Comparison of ENCODE assay signal across 8 cellular contexts in the genomic region with DNA sequence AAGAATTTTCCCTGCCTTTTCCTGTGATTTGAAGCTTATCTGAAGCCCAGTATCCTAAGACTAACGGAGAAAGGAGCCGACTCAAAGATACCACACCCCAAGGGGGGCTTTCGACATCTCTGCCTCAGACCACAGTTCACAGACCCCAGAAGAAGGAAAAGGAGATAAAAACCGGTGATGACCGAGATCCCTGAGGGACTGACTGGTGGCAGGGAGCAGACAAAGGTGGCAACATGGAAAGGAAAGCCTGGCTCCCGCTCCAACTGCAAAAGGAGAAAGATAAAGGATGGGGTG. TPM values are rescaled to one million over a fixed set of nuclear protein-coding genes. Genes with fewer than 3 reads are reported as not detected.
DNase-seq lines count a peak whose midpoint lies in the region; ATAC-seq and TF ChIP-seq lines count a peak whose summit lies in the region.

No MANE protein-coding gene starts in this region.

- intact Hi-C loops in body of pancreas (cut with DNase I), result no loop called here
- intact Hi-C loops in lower leg skin (cut with DNase I; ENCODE audit: low total_unique reads), result loop anchor here (10.0 kb wide), 1 partner anchor 102 kb away; a partner anchor contains a TSS

- H3K27me3 ChIP-seq in body of pancreas, result no peaks in the 10 kb centered on the region

- H3K9me3 ChIP-seq in body of pancreas, result no peaks in the 10 kb centered on the region

- H3K4me1 Mint-ChIP-seq in activated naive CD4-positive, alpha-beta T cell treated with anti-CD3 and anti-CD28 coated beads, Interleukin-2, amount 10 ng/mL, durations not matched to agents 7 days and 5 days, result peaks cover 45% of the 10 kb centered on the region
- H3K4me1 Mint-ChIP-seq in type B pancreatic cell (ENCODE audit: unreplicated experiment), result peaks cover 27% of the 10 kb centered on the region

- no peaks in the 10 kb centered on the region for H3K36me3 ChIP-seq in body of pancreas (replicated peaks in 1 of 2; ENCODE audit: insufficient read depth in 1 of 2, low read depth in 2 of 2)

- peaks cover 33% of the 10 kb centered on the region for H3K4me1 ChIP-seq in body of pancreas

- peak; percentile 22 for ATAC-seq in body of pancreas
- ATAC-seq in HG03135 (IDR thresholded peaks at IDR 0.05; ENCODE audit: unreplicated experiment), result no peak
- ATAC-seq in HG02610 (IDR thresholded peaks at IDR 0.05; ENCODE audit: unreplicated experiment), result no peak

- peaks cover 7% of the 10 kb centered on the region for H3K27me3 Mint-ChIP-seq in activated naive CD4-positive, alpha-beta T cell treated with anti-CD3 and anti-CD28 coated beads, Interleukin-2, amount 10 ng/mL, durations not matched to agents 7 days and 5 days
- no peaks in the 10 kb centered on the region for H3K27me3 Mint-ChIP-seq in type B pancreatic cell

- peaks cover 33% of the 10 kb centered on the region for H3K36me3 Mint-ChIP-seq in activated naive CD4-positive, alpha-beta T cell treated with anti-CD3 and anti-CD28 coated beads, Interleukin-2, amount 10 ng/mL, durations not matched to agents 7 days and 5 days
- H3K36me3 Mint-ChIP-seq in type B pancreatic cell, result peaks cover 4% of the 10 kb centered on the region

- CTCF ChIA-PET in activated naive CD4-positive, alpha-beta T cell treated with anti-CD3 and anti-CD28 coated beads, Interleukin-2, amount 10 ng/mL, durations not matched to agents 7 days and 5 days (lab: Charles Lee), result no interaction called here

- TF ChIP-seq POLR2A in body of pancreas (IDR thresholded peaks at IDR 0.05) (no peak), lower leg skin (IDR thresholded peaks at IDR 0.05) (no peak)

- no peak for TF ChIP-seq CTCF in body of pancreas (IDR thresholded peaks at IDR 0.05)
- TF ChIP-seq CTCF in lower leg skin (IDR thresholded peaks at IDR 0.05), result no peak
- no peak for TF ChIP-seq CTCF in type B pancreatic cell (conservative IDR thresholded peaks at IDR 0.05)

- peak overlapping the region; percentile 98 for H3K27ac Mint-ChIP-seq in activated naive CD4-positive, alpha-beta T cell treated with anti-CD3 and anti-CD28 coated beads, Interleukin-2, amount 10 ng/mL, durations not matched to agents 7 days and 5 days
- peak overlapping the region; percentile 96 for H3K27ac Mint-ChIP-seq in type B pancreatic cell

- H3K4me3 ChIP-seq in body of pancreas (peak overlapping the region; percentile 72 to 85), lower leg skin (ENCODE audit: low read depth, poor library complexity, severe bottlenecking) (peak overlapping the region; percentile 96)

- H3K4me3 Mint-ChIP-seq in activated naive CD4-positive, alpha-beta T cell treated with anti-CD3 and anti-CD28 coated beads, Interleukin-2, amount 10 ng/mL, durations not matched to agents 7 days and 5 days, result peak overlapping the region; percentile 90
- peak overlapping the region; percentile 97 for H3K4me3 Mint-ChIP-seq in type B pancreatic cell

- 0 to 1% methylated on average over 6 of the region's 6 CpGs for WGBS in body of pancreas, 2 donors
- 0% methylated on average over 6 of the region's 6 CpGs for WGBS in lower leg skin, 2 donors

- DNase-seq in activated naive CD4-positive, alpha-beta T cell treated with anti-CD3 and anti-CD28 coated beads, Interleukin-2, amount 10 ng/mL, durations not matched to agents 7 days and 5 days, result no peak
- DNase-seq in activated naive CD4-positive, alpha-beta T cell treated with anti-CD3 and anti-CD28 coated beads, Interleukin-2, amount 50 U/mL, for 16 hours, result no peak
- DNase-seq in body of pancreas (no peak), lower leg skin (ENCODE audit: low spot score in 2 of 2) (no peak), type B pancreatic cell (ENCODE audit: extremely low spot score, unreplicated experiment) (no peak), NCI-H1694 treated with DMSO at 0.1 percent for 48 hours (lab: John Stamatoyannopoulos, UW) (no peak)

- H3K27ac ChIP-seq in body of pancreas, result peak overlapping the region; percentile 65 to 92 (median 90)

- H3K9me3 Mint-ChIP-seq in activated naive CD4-positive, alpha-beta T cell treated with anti-CD3 and anti-CD28 coated beads, Interleukin-2, amount 10 ng/mL, durations not matched to agents 7 days and 5 days, result no peaks in the 10 kb centered on the region
- H3K9me3 Mint-ChIP-seq in type B pancreatic cell, result no peaks in the 10 kb centered on the region

RNA-seq across cellular contexts. Expression of a gene that starts 0.7 kb away (rescaled TPM):
- 10 to 100 TPM; 11.9 to 16.2 TPM for total RNA-seq in body of pancreas
- total RNA-seq in lower leg skin, result 10 to 100 TPM; 27.1 to 37.4 (median 30.6) TPM
- total RNA-seq in type B pancreatic cell (ENCODE audit: low replicate concordance), result 50.1 and 64.9 TPM in 2 replicates

RNA-seq across cellular contexts. Expression of a gene that starts 47.6 kb away (rescaled TPM):
- 100 to 1,000 TPM in 1 of 2 donors, 10 to 100 TPM in 1; 86.4 to 113 TPM for total RNA-seq in body of pancreas
- 100 to 1,000 TPM; 114 to 272 (median 177) TPM for total RNA-seq in lower leg skin
- 361 and 455 TPM in 2 replicates for total RNA-seq in type B pancreatic cell (ENCODE audit: low replicate concordance)
